In the genomic region with DNA sequence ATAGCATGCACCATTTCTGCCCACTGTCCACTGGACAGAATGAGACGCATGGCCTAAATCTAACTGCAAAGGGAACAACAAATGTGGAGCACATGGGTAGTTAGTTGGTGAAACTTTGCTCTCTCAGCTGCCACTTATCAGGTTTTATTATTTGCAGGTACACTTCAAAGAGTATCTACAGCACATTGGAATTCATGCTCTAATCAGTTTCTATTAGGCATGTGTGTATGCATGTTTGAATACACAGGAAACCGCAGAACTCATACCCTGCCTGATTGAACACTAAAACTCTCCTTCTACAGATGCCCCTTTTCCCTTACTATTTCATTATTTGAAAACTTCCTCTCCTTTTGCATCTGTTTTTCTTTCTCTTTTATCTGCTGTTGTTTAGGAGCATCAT, we compare ENCODE assay signal across 2 cellular contexts.
TF ChIP-seq lines count a peak whose summit lies in the region.

No MANE protein-coding gene starts in this region.

TF ChIP-seq in GM23338, 12 proteins besides CTCF, POLR2A, EP300 and RAD21 (continued from another document):
- TF ChIP-seq ZNF462 (CRISPR knock-in tag; IDR thresholded peaks at IDR 0.05) = no peak
- no peak for TF ChIP-seq JUNB (IDR thresholded peaks at IDR 0.05; ENCODE audit: unreplicated experiment)

TF ChIP-seq in GM12878, 131 proteins besides CTCF, POLR2A, EP300 and RAD21 (continued from another document):
- TF ChIP-seq ZBTB11 (CRISPR knock-in tag; IDR thresholded peaks at IDR 0.05) (no peak), NBN (IDR thresholded peaks at IDR 0.05) (no peak), TCF12 (IDR thresholded peaks at IDR 0.05; ENCODE audit: low read depth, low read length) (no peak), PAX5 (IDR thresholded peaks at IDR 0.05; ENCODE audit: borderline replicate concordance, low read depth, low read length) (no peak), GATAD2B (conservative IDR thresholded peaks at IDR 0.05; ENCODE audit: low read depth) (no peak), ASH2L (IDR thresholded peaks at IDR 0.05; ENCODE audit: borderline replicate concordance, low read depth) (no peak), HDAC6 (IDR thresholded peaks at IDR 0.05; ENCODE audit: unreplicated experiment) (no peak), BACH1 (IDR thresholded peaks at IDR 0.05; ENCODE audit: borderline replicate concordance) (no peak), TCF3 (IDR thresholded peaks at IDR 0.05; ENCODE audit: borderline replicate concordance, insufficient read depth, low read depth, low read length) (no peak), ZNF384 (IDR thresholded peaks at IDR 0.05; ENCODE audit: borderline replicate concordance, low read depth, low read length) (no peak), STAT3 (IDR thresholded peaks at IDR 0.05; ENCODE audit: low read depth, low read length) (no peak), ETV6 (conservative IDR thresholded peaks at IDR 0.05 in 1 of 2, IDR thresholded peaks at IDR 0.05 in 1 of 2; ENCODE audit: borderline replicate concordance in 1 of 2, low read depth in 1 of 2) (no peak), PKNOX1 (IDR thresholded peaks at IDR 0.05) (no peak), SMAD5 (IDR thresholded peaks at IDR 0.05; ENCODE audit: low read depth) (no peak), ZNF207 (IDR thresholded peaks at IDR 0.05; ENCODE audit: borderline replicate concordance) (no peak)
